Comparison of ENCODE assay signal across 20 cellular contexts in genomic region chr1:63890468-63890867, GRCh38.
"Had no signal": no experiment of that assay in that cellular context is flagged by ENCODE, and none has a peak within 500 bp of the region (broad histone marks: within the 10 kb centered on the region; RNA-seq: fewer than 3 reads in every experiment).

No MANE protein-coding gene starts in this region.

- H3K9me3 Mint-ChIP-seq: natural killer cell; neural progenitor cell; stimulated activated naive CD8-positive, alpha-beta T cell treated with anti-CD3 and anti-CD28 coated beads, Interleukin-15, Interleukin-2, amounts not matched to agents 100 ng/mL and 50 ng/mL, for 24 hours had no signal

- H3K9me3 ChIP-seq: heart left ventricle, mucosa of descending colon, ovary, right atrium auricular region, sigmoid colon, tibial artery, upper lobe of left lung, uterus had no signal

- DNase-seq: cortex of kidney; dorsolateral prefrontal cortex; effector CD8-positive, alpha-beta T cell; foreskin melanocyte; heart left ventricle; hypothalamus; kidney glomerular epithelial cell; mucosa of descending colon; natural killer cell; nucleus accumbens; ovary; sigmoid colon; stimulated activated CD4-positive, alpha-beta T cell treated with anti-CD3 and anti-CD28 coated beads, Interleukin-2, amount 100 ng/mL, for 48 hours; tibial artery; upper lobe of left lung; uterus had no signal

- H3K36me3 ChIP-seq: heart left ventricle, neural progenitor cell, ovary, right atrium auricular region, sigmoid colon, tibial artery, upper lobe of left lung, uterus had no signal

- H3K4me3 Mint-ChIP-seq: natural killer cell; neural progenitor cell; stimulated activated naive CD8-positive, alpha-beta T cell treated with anti-CD3 and anti-CD28 coated beads, Interleukin-15, Interleukin-2, amounts not matched to agents 100 ng/mL and 50 ng/mL, for 24 hours had no signal

- H3K4me3 ChIP-seq: dorsolateral prefrontal cortex, heart left ventricle, mucosa of descending colon, neural progenitor cell, ovary, right atrium auricular region, sigmoid colon, skin epidermis, tibial artery, upper lobe of left lung, uterus had no signal

- ATAC-seq: heart left ventricle, mucosa of descending colon, natural killer cell had no signal

- H3K27ac ChIP-seq: dorsolateral prefrontal cortex, heart left ventricle, neural progenitor cell, ovary, right atrium auricular region, sigmoid colon, skin epidermis, tibial artery, upper lobe of left lung, uterus had no signal

- H3K27ac Mint-ChIP-seq: neural progenitor cell; stimulated activated naive CD8-positive, alpha-beta T cell treated with anti-CD3 and anti-CD28 coated beads, Interleukin-15, Interleukin-2, amounts not matched to agents 100 ng/mL and 50 ng/mL, for 24 hours had no signal

- H3K36me3 Mint-ChIP-seq: natural killer cell had no signal

- H3K27me3 ChIP-seq: dorsolateral prefrontal cortex, heart left ventricle, neural progenitor cell, ovary, right atrium auricular region, sigmoid colon, tibial artery, upper lobe of left lung, uterus had no signal

- H3K4me1 ChIP-seq: upper lobe of left lung, uterus had no signal
